22 cellular contexts compared by ENCODE assay signal in the genomic region with DNA sequence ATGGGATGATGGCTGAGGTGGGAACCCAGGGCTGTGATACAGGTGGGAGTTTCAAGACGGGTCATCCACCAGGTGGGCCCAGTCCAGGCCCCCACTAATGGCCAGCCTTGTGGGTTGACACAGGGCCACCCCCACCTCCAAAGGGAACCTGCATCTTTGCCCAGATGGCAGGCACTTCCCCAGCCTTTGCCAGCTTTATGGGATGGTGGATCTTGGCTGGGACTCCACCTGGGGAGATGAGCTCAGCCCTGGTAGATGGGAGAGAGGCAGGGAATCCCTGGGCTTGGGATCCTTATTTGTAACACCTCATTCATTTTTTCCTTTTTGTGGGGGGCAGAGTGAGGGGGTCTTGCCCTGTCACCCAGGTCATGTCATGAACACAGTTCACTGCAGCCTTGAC. TPM values are rescaled to one million over a fixed set of nuclear protein-coding genes. Genes with fewer than 3 reads are reported as not detected.
DNase-seq lines count a peak whose midpoint lies in the region; TF ChIP-seq lines count a peak whose summit lies in the region.
"Had no signal": no experiment of that assay in that cellular context is flagged by ENCODE, and none has a peak within 500 bp of the region (broad histone marks: within the 10 kb centered on the region; RNA-seq: fewer than 3 reads in every experiment).

No MANE protein-coding gene starts in this region.

- H2AFZ ChIP-seq in osteoblast (ENCODE audit: low read length) (no peak overlapping the region), smooth muscle cell (ENCODE audit: low read depth) (no peak overlapping the region)

- H3K79me2 ChIP-seq in osteoblast (ENCODE audit: insufficient read depth, low read length) (no peaks in the 10 kb centered on the region), smooth muscle cell (ENCODE audit: low read depth) (no peaks in the 10 kb centered on the region)

- H3K27me3 ChIP-seq in osteoblast (ENCODE audit: insufficient read depth, low read length): no peaks in the 10 kb centered on the region
- no peaks in the 10 kb centered on the region for H3K27me3 ChIP-seq in smooth muscle cell (ENCODE audit: low read depth)
- H3K27me3 ChIP-seq: ascending aorta, dorsolateral prefrontal cortex, neutrophil had no signal

- H3K36me3 ChIP-seq in osteoblast (ENCODE audit: insufficient read depth, low read length): no peaks in the 10 kb centered on the region
- no peaks in the 10 kb centered on the region for H3K36me3 ChIP-seq in smooth muscle cell (ENCODE audit: low read depth)
- H3K36me3 ChIP-seq: ascending aorta had no signal

- H3K36me3 Mint-ChIP-seq in activated CD4-positive, alpha-beta T cell treated with anti-CD3 and anti-CD28 coated beads, Interleukin-2, amount 10 ng/mL, durations not matched to agents 24 days and 14 days (ENCODE audit: low read depth): peaks cover 71% of the 10 kb centered on the region
- H3K36me3 Mint-ChIP-seq in activated T-helper 2 cell treated with anti-CD3 and anti-CD28 coated beads, Interferon-gamma antibody, Interleukin-2, Interleukin-4, amounts not matched to agents 10 μg/mL and 5 μg/mL and 100 μg/mL, durations not matched to agents 14 hours and 24 hours and 36 hours (ENCODE audit: low read depth): peaks cover 93% of the 10 kb centered on the region
- H3K36me3 Mint-ChIP-seq in activated CD4-positive, alpha-beta T cell treated with anti-CD3 and anti-CD28 coated beads, Interleukin-2, amount 10 ng/mL, durations not matched to agents 7 days and 5 days (ENCODE audit: low read depth): peaks cover 29% of the 10 kb centered on the region

- H3K27me3 Mint-ChIP-seq in activated CD4-positive, alpha-beta T cell treated with anti-CD3 and anti-CD28 coated beads, Interleukin-2, amount 10 ng/mL, durations not matched to agents 24 days and 14 days: no peaks in the 10 kb centered on the region
- no peaks in the 10 kb centered on the region for H3K27me3 Mint-ChIP-seq in activated T-helper 2 cell treated with anti-CD3 and anti-CD28 coated beads, Interferon-gamma antibody, Interleukin-2, Interleukin-4, amounts not matched to agents 10 μg/mL and 5 μg/mL and 100 μg/mL, durations not matched to agents 14 hours and 24 hours and 36 hours (ENCODE audit: low read depth)
- H3K27me3 Mint-ChIP-seq in activated CD4-positive, alpha-beta T cell treated with anti-CD3 and anti-CD28 coated beads, Interleukin-2, amount 10 ng/mL, durations not matched to agents 7 days and 5 days: no peaks in the 10 kb centered on the region

- WGBS in smooth muscle cell (ENCODE audit: low lambda C conversion rate): 93% methylated on average over 1 of the region's 1 CpG

- no peak overlapping the region for H3K4me3 Mint-ChIP-seq in activated CD4-positive, alpha-beta T cell treated with anti-CD3 and anti-CD28 coated beads, Interleukin-2, amount 10 ng/mL, durations not matched to agents 24 days and 14 days
- H3K4me3 Mint-ChIP-seq in activated T-helper 2 cell treated with anti-CD3 and anti-CD28 coated beads, Interferon-gamma antibody, Interleukin-2, Interleukin-4, amounts not matched to agents 10 μg/mL and 5 μg/mL and 100 μg/mL, durations not matched to agents 14 hours and 24 hours and 36 hours (ENCODE audit: low read depth): no peak overlapping the region
- no peak overlapping the region for H3K4me3 Mint-ChIP-seq in activated CD4-positive, alpha-beta T cell treated with anti-CD3 and anti-CD28 coated beads, Interleukin-2, amount 10 ng/mL, durations not matched to agents 7 days and 5 days
- H3K4me3 Mint-ChIP-seq: activated T-cell treated with anti-CD3 and anti-CD28 coated beads, Interleukin-2, amount 50 U/mL, for 72 hours; H9 had no signal

- no peaks in the 10 kb centered on the region for H3K9me3 Mint-ChIP-seq in activated CD4-positive, alpha-beta T cell treated with anti-CD3 and anti-CD28 coated beads, Interleukin-2, amount 10 ng/mL, durations not matched to agents 24 days and 14 days
- no peaks in the 10 kb centered on the region for H3K9me3 Mint-ChIP-seq in activated T-helper 2 cell treated with anti-CD3 and anti-CD28 coated beads, Interferon-gamma antibody, Interleukin-2, Interleukin-4, amounts not matched to agents 10 μg/mL and 5 μg/mL and 100 μg/mL, durations not matched to agents 14 hours and 24 hours and 36 hours
- H3K9me3 Mint-ChIP-seq in activated CD4-positive, alpha-beta T cell treated with anti-CD3 and anti-CD28 coated beads, Interleukin-2, amount 10 ng/mL, durations not matched to agents 7 days and 5 days: no peaks in the 10 kb centered on the region
- H3K9me3 Mint-ChIP-seq: activated T-cell treated with anti-CD3 and anti-CD28 coated beads, Interleukin-2, amount 50 U/mL, for 72 hours; H9 had no signal

- no peak overlapping the region for H3K27ac ChIP-seq in osteoblast (ENCODE audit: low read depth, low read length)
- H3K27ac ChIP-seq in smooth muscle cell (ENCODE audit: low read depth): no peak overlapping the region
- H3K27ac ChIP-seq: ascending aorta, HL-60, neutrophil, psoas muscle had no signal

- POLR2A ChIA-PET in activated CD4-positive, alpha-beta T cell treated with anti-CD3 and anti-CD28 coated beads, Interleukin-2, amount 10 ng/mL, durations not matched to agents 7 days and 5 days (lab: Charles Lee): no interaction called here

- H4K20me1 ChIP-seq in osteoblast (ENCODE audit: insufficient read depth, low read length) (no peaks in the 10 kb centered on the region), smooth muscle cell (ENCODE audit: low read depth) (peaks cover 31% of the 10 kb centered on the region)

- CTCF ChIA-PET in activated CD4-positive, alpha-beta T cell treated with anti-CD3 and anti-CD28 coated beads, Interleukin-2, amount 10 ng/mL, durations not matched to agents 7 days and 5 days (lab: Charles Lee): interaction anchor here (1.7 to 2.4 kb wide), 4 partner anchors 13 to 33 kb away, joined by 4 to 11 read pairs (median 8); no protein-coding TSS in a partner anchor

- H3K9me3 ChIP-seq in osteoblast (ENCODE audit: low read depth, low read length): no peaks in the 10 kb centered on the region
- H3K9me3 ChIP-seq in smooth muscle cell (replicated peaks; ENCODE audit: low read depth): no peaks in the 10 kb centered on the region
- H3K9me3 ChIP-seq: ascending aorta, neutrophil, psoas muscle had no signal

- H3K4me1 Mint-ChIP-seq in activated CD4-positive, alpha-beta T cell treated with anti-CD3 and anti-CD28 coated beads, Interleukin-2, amount 10 ng/mL, durations not matched to agents 24 days and 14 days: peaks cover 71% of the 10 kb centered on the region
- H3K4me1 Mint-ChIP-seq in activated T-helper 2 cell treated with anti-CD3 and anti-CD28 coated beads, Interferon-gamma antibody, Interleukin-2, Interleukin-4, amounts not matched to agents 10 μg/mL and 5 μg/mL and 100 μg/mL, durations not matched to agents 14 hours and 24 hours and 36 hours (ENCODE audit: low read depth): peaks cover 59% of the 10 kb centered on the region
- H3K4me1 Mint-ChIP-seq in activated CD4-positive, alpha-beta T cell treated with anti-CD3 and anti-CD28 coated beads, Interleukin-2, amount 10 ng/mL, durations not matched to agents 7 days and 5 days: peaks cover 56% of the 10 kb centered on the region

- intact Hi-C loops in activated CD4-positive, alpha-beta T cell treated with anti-CD3 and anti-CD28 coated beads, Interleukin-2, amount 10 ng/mL, durations not matched to agents 24 days and 14 days (cut with micrococcal nuclease): no loop called here
- intact Hi-C loops in activated T-helper 2 cell treated with anti-CD3 and anti-CD28 coated beads, Interferon-gamma antibody, Interleukin-2, Interleukin-4, amounts not matched to agents 10 μg/mL and 5 μg/mL and 100 μg/mL, durations not matched to agents 14 hours and 24 hours and 36 hours (cut with micrococcal nuclease): loop anchor here (5.0 kb wide), 1 partner anchor 1523 kb away; a partner anchor contains a TSS

- H3K4me2 ChIP-seq in osteoblast (ENCODE audit: insufficient read depth, low read length) (no peak overlapping the region), smooth muscle cell (no peak overlapping the region)

- no peaks in the 10 kb centered on the region for H3F3A ChIP-seq in smooth muscle cell (ENCODE audit: low read depth)

- H3K4me3 ChIP-seq in osteoblast (ENCODE audit: insufficient read depth, low read length) (no peak overlapping the region), smooth muscle cell (no peak overlapping the region)
- H3K4me3 ChIP-seq: ascending aorta, dorsolateral prefrontal cortex, psoas muscle had no signal

- H3K4me1 ChIP-seq in osteoblast (ENCODE audit: insufficient read depth, low read length): peaks cover 19% of the 10 kb centered on the region
- H3K4me1 ChIP-seq in smooth muscle cell (ENCODE audit: low read depth): peaks cover 2% of the 10 kb centered on the region

- no peak for DNase-seq in activated CD4-positive, alpha-beta T cell treated with anti-CD3 and anti-CD28 coated beads, Interleukin-2, amount 10 ng/mL, durations not matched to agents 24 days and 14 days
- no peak for DNase-seq in activated CD4-positive, alpha-beta T cell treated with anti-CD3 and anti-CD28 coated beads for 1 hour
- DNase-seq in NCI-H446 treated with DMSO at 0.1 percent for 48 hours (lab: John Stamatoyannopoulos, UW): peak; percentile 10
- DNase-seq in activated T-helper 2 cell treated with anti-CD3 and anti-CD28 coated beads, Interferon-gamma antibody, Interleukin-2, Interleukin-4, amounts not matched to agents 10 μg/mL and 5 μg/mL and 100 μg/mL, durations not matched to agents 14 hours and 24 hours and 36 hours (ENCODE audit: low spot score): no peak
- peak; percentile 76 for DNase-seq in osteoblast (ENCODE audit: insufficient read length, low spot score, missing footprints)
- no peak for DNase-seq in smooth muscle cell (lab: John Stamatoyannopoulos, UW; ENCODE audit: unreplicated experiment)
- DNase-seq in occipital lobe (lab: John Stamatoyannopoulos, UW): no peak
- DNase-seq in activated CD4-positive, alpha-beta T cell treated with anti-CD3 and anti-CD28 coated beads, Interleukin-2, amount 10 ng/mL, durations not matched to agents 7 days and 5 days: no peak
- DNase-seq: activated naive CD4-positive, alpha-beta T cell treated with anti-CD3 and anti-CD28 coated beads, Interleukin-2, amount 50 U/mL, for 16 hours; activated T-cell treated with anti-CD3 and anti-CD28 coated beads, Interleukin-2, amount 50 U/mL, for 72 hours; H9; kidney glomerular epithelial cell; mammary epithelial cell; NCI-H1694 treated with DMSO at 0.1 percent for 48 hours; NCI-H2171; NCI-H526; stimulated activated CD8-positive, alpha-beta memory T cell treated with anti-CD3 and anti-CD28 coated beads, Interleukin-4, amount 100 ng/mL, for 48 hours had no signal

- H3K9ac ChIP-seq in smooth muscle cell (ENCODE audit: low read depth): no peak overlapping the region

- H3K27ac Mint-ChIP-seq in activated CD4-positive, alpha-beta T cell treated with anti-CD3 and anti-CD28 coated beads, Interleukin-2, amount 10 ng/mL, durations not matched to agents 24 days and 14 days: peak overlapping the region; percentile 58
- H3K27ac Mint-ChIP-seq in activated T-helper 2 cell treated with anti-CD3 and anti-CD28 coated beads, Interferon-gamma antibody, Interleukin-2, Interleukin-4, amounts not matched to agents 10 μg/mL and 5 μg/mL and 100 μg/mL, durations not matched to agents 14 hours and 24 hours and 36 hours: peak overlapping the region; percentile 64
- H3K27ac Mint-ChIP-seq in activated CD4-positive, alpha-beta T cell treated with anti-CD3 and anti-CD28 coated beads, Interleukin-2, amount 10 ng/mL, durations not matched to agents 7 days and 5 days: no peak overlapping the region
- H3K27ac Mint-ChIP-seq: activated T-cell treated with anti-CD3 and anti-CD28 coated beads, Interleukin-2, amount 50 U/mL, for 72 hours; H9 had no signal

- TF ChIP-seq CTCF in osteoblast (IDR thresholded peaks at IDR 0.05; ENCODE audit: extremely low read depth, low read depth, low read length) (no peak), smooth muscle cell (IDR thresholded peaks at IDR 0.05; ENCODE audit: borderline replicate concordance, insufficient read depth, poor library complexity, severe bottlenecking) (no peak)

RNA-seq across cellular contexts. Expression of a gene that starts 33.4 kb away (rescaled TPM):
- 448 and 469 TPM in 2 replicates for total RNA-seq in activated CD4-positive, alpha-beta T cell treated with anti-CD3 and anti-CD28 coated beads, Interleukin-2, amount 10 ng/mL, durations not matched to agents 24 days and 14 days
- 397 and 425 TPM in 2 replicates for total RNA-seq in activated T-helper 2 cell treated with anti-CD3 and anti-CD28 coated beads, Interferon-gamma antibody, Interleukin-2, Interleukin-4, amounts not matched to agents 10 μg/mL and 5 μg/mL and 100 μg/mL, durations not matched to agents 14 hours and 24 hours and 36 hours
- 14.7 and 23.2 TPM in 2 replicates for total RNA-seq in osteoblast
- total RNA-seq in smooth muscle cell: 43.8 and 58.6 TPM in 2 replicates
- polyA plus RNA-seq in smooth muscle cell: 252 and 270 TPM in 2 replicates
- 8.3 TPM for total RNA-seq in occipital lobe
- total RNA-seq in activated CD4-positive, alpha-beta T cell treated with anti-CD3 and anti-CD28 coated beads, Interleukin-2, amount 10 ng/mL, durations not matched to agents 7 days and 5 days: 100 to 1,000 TPM; 126 to 128 TPM

Comparison
In these comparisons a context has a peak if more than half of its experiments do, and no peak if none do; other contexts are left out.
1. DNase-seq: peak in NCI-H446 treated with DMSO at 0.1 percent for 48 hours (single experiment) and osteoblast (single experiment); none in activated CD4-positive, alpha-beta T cell treated with anti-CD3 and anti-CD28 coated beads, Interleukin-2, amount 10 ng/mL, durations not matched to agents 24 days and 14 days (single experiment), activated CD4-positive, alpha-beta T cell treated with anti-CD3 and anti-CD28 coated beads for 1 hour (single experiment), activated T-helper 2 cell treated with anti-CD3 and anti-CD28 coated beads, Interferon-gamma antibody, Interleukin-2, Interleukin-4, amounts not matched to agents 10 μg/mL and 5 μg/mL and 100 μg/mL, durations not matched to agents 14 hours and 24 hours and 36 hours (single experiment), smooth muscle cell (single experiment), occipital lobe (single experiment) and activated CD4-positive, alpha-beta T cell treated with anti-CD3 and anti-CD28 coated beads, Interleukin-2, amount 10 ng/mL, durations not matched to agents 7 days and 5 days (single experiment).